ENCODE assay signal across 19 cellular contexts in genomic region chrX:44953734-44954502, GRCh38.
DNase-seq lines count a peak whose midpoint lies in the region; ATAC-seq, FAIRE-seq and TF ChIP-seq lines count a peak whose summit lies in the region.
"Had no signal": no experiment of that assay in that cellular context is flagged by ENCODE, and none has a peak within 500 bp of the region (broad histone marks: within the 10 kb centered on the region; RNA-seq: fewer than 3 reads in every experiment).

No MANE protein-coding gene starts in this region.

- H3K27ac Mint-ChIP-seq in CD8-positive, alpha-beta memory T cell, result peak overlapping the region in 4 of 8 donors; percentile 9 to 66 (median 13)
- H3K27ac Mint-ChIP-seq in naive thymus-derived CD8-positive, alpha-beta T cell, result peak overlapping the region in 7 of 10 donors; percentile 2 to 62 (median 26)
- no peak overlapping the region for H3K27ac Mint-ChIP-seq in stimulated activated memory B cell treated with anti-CD40 and anti-IgM and Interleukin-4, amounts not matched to agents 10 μg/mL and 1 μg/mL and 100 μg/mL, for 72 hours
- H3K27ac Mint-ChIP-seq: activated CD8-positive, alpha-beta memory T cell treated with anti-CD3 and anti-CD28 coated beads, Interleukin-2, amount 10 ng/mL, durations not matched to agents 7 days and 5 days had no signal

- ATAC-seq in naive thymus-derived CD8-positive, alpha-beta T cell, result no peak
- no peak for ATAC-seq in stimulated activated memory B cell treated with anti-CD40 and anti-IgM and Interleukin-4, amounts not matched to agents 10 μg/mL and 1 μg/mL and 100 μg/mL, for 72 hours
- ATAC-seq: activated CD8-positive, alpha-beta memory T cell treated with anti-CD3 and anti-CD28 coated beads, Interleukin-2, amount 10 ng/mL, durations not matched to agents 7 days and 5 days had no signal

- FAIRE-seq in small intestine (lab: Jason Lieb, UNC), result no peak
- FAIRE-seq: GM12891 had no signal

- H3K4me3 Mint-ChIP-seq in CD8-positive, alpha-beta memory T cell, result peak overlapping the region in 5 of 7 donors; percentile 5 to 28 (median 9)
- peak overlapping the region in 7 of 10 donors; percentile 2 to 57 (median 34) for H3K4me3 Mint-ChIP-seq in naive thymus-derived CD8-positive, alpha-beta T cell
- H3K4me3 Mint-ChIP-seq in stimulated activated memory B cell treated with anti-CD40 and anti-IgM and Interleukin-4, amounts not matched to agents 10 μg/mL and 1 μg/mL and 100 μg/mL, for 72 hours, result no peak overlapping the region
- H3K4me3 Mint-ChIP-seq: activated CD8-positive, alpha-beta memory T cell treated with anti-CD3 and anti-CD28 coated beads, Interleukin-2, amount 10 ng/mL, durations not matched to agents 7 days and 5 days had no signal

- DNase-seq in CD8-positive, alpha-beta memory T cell, result no peak
- DNase-seq in dermis blood vessel endothelial cell, result peak; percentile 1
- no peak for DNase-seq in naive thymus-derived CD8-positive, alpha-beta T cell
- no peak for DNase-seq in small intestine
- no peak for DNase-seq in C1 segment of cervical spinal cord (lab: John Stamatoyannopoulos, UW)
- no peak for DNase-seq in coronary artery (ENCODE audit: low spot score)
- DNase-seq: activated CD8-positive, alpha-beta memory T cell treated with anti-CD3 and anti-CD28 coated beads, Interleukin-2, amount 10 ng/mL, durations not matched to agents 7 days and 5 days; activated naive CD4-positive, alpha-beta T cell; effector memory CD4-positive, alpha-beta T cell; EL; NCI-H1930; NCI-H774; stimulated activated CD4-positive, alpha-beta T cell treated with anti-CD3 and anti-CD28 coated beads, Interleukin-12 subunit alpha, Interleukin-12 subunit beta, amount 100 ng/mL, for 4 hours; stomach had no signal

- H3K9me3 ChIP-seq in CD8-positive, alpha-beta memory T cell (ENCODE audit: low read length), result no peaks in the 10 kb centered on the region
- H3K9me3 ChIP-seq in HUES6 (ENCODE audit: control insufficient read depth, insufficient read depth, low read depth, low read length) (no peaks in the 10 kb centered on the region), small intestine (ENCODE audit: control insufficient read depth, low read depth) (no peaks in the 10 kb centered on the region)
- H3K9me3 ChIP-seq: breast epithelium, stomach had no signal

- peaks cover 0 to 1% (median 1%) of the 10 kb centered on the region in 3 donors for H3K36me3 Mint-ChIP-seq in CD8-positive, alpha-beta memory T cell
- peaks cover 0 to 2% (median 0%) of the 10 kb centered on the region in 3 donors for H3K36me3 Mint-ChIP-seq in naive thymus-derived CD8-positive, alpha-beta T cell
- H3K36me3 Mint-ChIP-seq in stimulated activated memory B cell treated with anti-CD40 and anti-IgM and Interleukin-4, amounts not matched to agents 10 μg/mL and 1 μg/mL and 100 μg/mL, for 72 hours, result no peaks in the 10 kb centered on the region

- H3K27ac ChIP-seq in CD8-positive, alpha-beta memory T cell (ENCODE audit: low read depth, low read length), result no peak overlapping the region
- H3K27ac ChIP-seq in HUES6 (ENCODE audit: low read depth, low read length), result no peak overlapping the region
- H3K27ac ChIP-seq in small intestine (ENCODE audit: low read depth in 1 of 2, low read length in 1 of 2), result no peak overlapping the region
- H3K27ac ChIP-seq in coronary artery, result no peak overlapping the region
- H3K27ac ChIP-seq: BLaER1 treated with 17β-estradiol and CSF1 and Interleukin-3, amounts not matched to agents 10 nM and 100 nM; breast epithelium; stomach had no signal

- 79 to 86% (median 83%) methylated on average over 11 of the region's 11 CpGs for WGBS in small intestine, 3 donors

- H3K9me3 Mint-ChIP-seq in CD8-positive, alpha-beta memory T cell, result no peaks in the 10 kb centered on the region
- H3K9me3 Mint-ChIP-seq in naive thymus-derived CD8-positive, alpha-beta T cell, result peaks cover 0 to 8% (median 0%) of the 10 kb centered on the region in 9 donors
- no peaks in the 10 kb centered on the region for H3K9me3 Mint-ChIP-seq in stimulated activated memory B cell treated with anti-CD40 and anti-IgM and Interleukin-4, amounts not matched to agents 10 μg/mL and 1 μg/mL and 100 μg/mL, for 72 hours

- H3K4me1 ChIP-seq in CD8-positive, alpha-beta memory T cell (ENCODE audit: insufficient read depth, low read length), result peaks cover 15% of the 10 kb centered on the region
- peaks cover 20% of the 10 kb centered on the region for H3K4me1 ChIP-seq in HUES6 (ENCODE audit: control insufficient read depth, insufficient read depth, low read length)
- no peaks in the 10 kb centered on the region for H3K4me1 ChIP-seq in small intestine (ENCODE audit: control insufficient read depth in 2 of 2, insufficient read depth in 1 of 2, low read depth in 1 of 2, low read length in 1 of 2)
- H3K4me1 ChIP-seq: breast epithelium had no signal

- H3K4me1 Mint-ChIP-seq in CD8-positive, alpha-beta memory T cell, result peaks cover 72 to 85% (median 77%) of the 10 kb centered on the region in 3 donors
- H3K4me1 Mint-ChIP-seq in naive thymus-derived CD8-positive, alpha-beta T cell, result peaks cover 21 to 70% (median 49%) of the 10 kb centered on the region in 4 donors
- H3K4me1 Mint-ChIP-seq in stimulated activated memory B cell treated with anti-CD40 and anti-IgM and Interleukin-4, amounts not matched to agents 10 μg/mL and 1 μg/mL and 100 μg/mL, for 72 hours, result peaks cover 41% of the 10 kb centered on the region

- H3K27me3 ChIP-seq in CD8-positive, alpha-beta memory T cell (ENCODE audit: insufficient read depth, low read length, poor library complexity, severe bottlenecking), result no peaks in the 10 kb centered on the region
- H3K27me3 ChIP-seq in HUES6 (ENCODE audit: control insufficient read depth, insufficient read depth, low read length) (no peaks in the 10 kb centered on the region), small intestine (ENCODE audit: control insufficient read depth in 2 of 2, insufficient read depth in 2 of 2, low read length in 2 of 2) (no peaks in the 10 kb centered on the region)
- H3K27me3 ChIP-seq: BLaER1 treated with 17β-estradiol and CSF1 and Interleukin-3, amounts not matched to agents 10 nM and 100 nM; breast epithelium; stomach had no signal

- CTCF ChIA-PET in CD8-positive, alpha-beta memory T cell (lab: Charles Lee), result no interaction called here

- no peak for TF ChIP-seq CTCF in coronary artery (IDR thresholded peaks at IDR 0.05)

- no peaks in the 10 kb centered on the region for H3K36me3 ChIP-seq in CD8-positive, alpha-beta memory T cell (ENCODE audit: insufficient read depth, low read length)
- peaks cover 5% of the 10 kb centered on the region; the same call in 1 of the 2 replicates for H3K36me3 ChIP-seq in HUES6 (ENCODE audit: control insufficient read depth, insufficient read depth, low read length)
- H3K36me3 ChIP-seq in small intestine (ENCODE audit: control insufficient read depth in 2 of 2, insufficient read depth in 2 of 2, low read length in 2 of 2), result no peaks in the 10 kb centered on the region
- H3K36me3 ChIP-seq: breast epithelium, stomach had no signal

- POLR2A ChIA-PET in CD8-positive, alpha-beta memory T cell (lab: Charles Lee), result no interaction called here
- POLR2A ChIA-PET in naive thymus-derived CD8-positive, alpha-beta T cell (lab: Charles Lee), result no interaction called here

- no peaks in the 10 kb centered on the region for H3K27me3 Mint-ChIP-seq in CD8-positive, alpha-beta memory T cell
- no peaks in the 10 kb centered on the region for H3K27me3 Mint-ChIP-seq in naive thymus-derived CD8-positive, alpha-beta T cell
- no peaks in the 10 kb centered on the region for H3K27me3 Mint-ChIP-seq in stimulated activated memory B cell treated with anti-CD40 and anti-IgM and Interleukin-4, amounts not matched to agents 10 μg/mL and 1 μg/mL and 100 μg/mL, for 72 hours
- H3K27me3 Mint-ChIP-seq: activated CD8-positive, alpha-beta memory T cell treated with anti-CD3 and anti-CD28 coated beads, Interleukin-2, amount 10 ng/mL, durations not matched to agents 7 days and 5 days had no signal

- H3K9ac ChIP-seq in HUES6 (ENCODE audit: low read length), result peak overlapping the region; percentile 43
- H3K9ac ChIP-seq: BLaER1 treated with 17β-estradiol and CSF1 and Interleukin-3, amounts not matched to agents 10 nM and 100 nM had no signal

- no peak overlapping the region for H3K4me3 ChIP-seq in CD8-positive, alpha-beta memory T cell (ENCODE audit: low read length)
- H3K4me3 ChIP-seq in HUES6 (ENCODE audit: low read depth, low read length) (peak overlapping the region; percentile 83), small intestine (ENCODE audit: low read depth in 1 of 2, low read length in 2 of 2) (no peak overlapping the region), coronary artery (no peak overlapping the region)
- H3K4me3 ChIP-seq: BLaER1 treated with 17β-estradiol and CSF1 and Interleukin-3, amounts not matched to agents 10 nM and 100 nM; breast epithelium; stomach had no signal
